Comparison of ENCODE assay signal across 11 cellular contexts in genomic region chr7:44912775-44913347, GRCh38. TPM values are rescaled to one million over a fixed set of nuclear protein-coding genes. Genes with fewer than 3 reads are reported as not detected.
DNase-seq lines count a peak whose midpoint lies in the region; ATAC-seq and TF ChIP-seq lines count a peak whose summit lies in the region.
"Had no signal": no experiment of that assay in that cellular context is flagged by ENCODE, and none has a peak within 500 bp of the region (broad histone marks: within the 10 kb centered on the region; RNA-seq: fewer than 3 reads in every experiment).

No MANE protein-coding gene starts in this region.

- H3K36me3 ChIP-seq in CD8-positive, alpha-beta T cell (ENCODE audit: insufficient read depth, low read length), result no peaks in the 10 kb centered on the region

- H3K27ac ChIP-seq in CD8-positive, alpha-beta T cell (ENCODE audit: low read depth, low read length), result no peak overlapping the region

- H3K9me3 Mint-ChIP-seq in CD8-positive, alpha-beta T cell, result no peaks in the 10 kb centered on the region
- no peaks in the 10 kb centered on the region for H3K9me3 Mint-ChIP-seq in activated naive CD8-positive, alpha-beta T cell treated with anti-CD3 and anti-CD28 coated beads, Interleukin-2, amount 50 U/mL, for 24 hours

- DNase-seq in CD8-positive, alpha-beta T cell, result no peak
- DNase-seq in LHCN-M2 (ENCODE audit: low read depth), result peak; percentile 13
- DNase-seq in activated naive CD8-positive, alpha-beta T cell treated with anti-CD3 and anti-CD28 coated beads, Interleukin-2, amount 50 U/mL, for 24 hours, result no peak
- peak; percentile 74 for DNase-seq in left kidney (ENCODE audit: low read depth, low spot score)
- no peak for DNase-seq in middle frontal gyrus (ENCODE audit: extremely low spot score, low spot score)
- no peak for DNase-seq in GM13977 (ENCODE audit: low spot score)
- DNase-seq in MV-4-11 (lab: John Stamatoyannopoulos, UW), result no peak
- DNase-seq: NCI-H524, T1000 had no signal

- POLR2A ChIA-PET in CD8-positive, alpha-beta T cell (lab: Charles Lee), result interaction anchor here (0.6 kb wide), 1 partner anchor 27 kb away, joined by 9 read pairs; no protein-coding TSS in a partner anchor

- peaks cover 4% of the 10 kb centered on the region for H3K4me1 Mint-ChIP-seq in CD8-positive, alpha-beta T cell (ENCODE audit: low read depth)
- peaks cover 22% of the 10 kb centered on the region for H3K4me1 Mint-ChIP-seq in activated naive CD8-positive, alpha-beta T cell treated with anti-CD3 and anti-CD28 coated beads, Interleukin-2, amount 50 U/mL, for 24 hours

- H3K27me3 Mint-ChIP-seq in CD8-positive, alpha-beta T cell (ENCODE audit: low read depth), result no peaks in the 10 kb centered on the region
- no peaks in the 10 kb centered on the region for H3K27me3 Mint-ChIP-seq in activated naive CD8-positive, alpha-beta T cell treated with anti-CD3 and anti-CD28 coated beads, Interleukin-2, amount 50 U/mL, for 24 hours

- no peak overlapping the region for H3K4me3 ChIP-seq in CD8-positive, alpha-beta T cell (ENCODE audit: low read depth, low read length)
- H3K4me3 ChIP-seq: smooth muscle cell had no signal

- peak overlapping the region; percentile 53 for H3K27ac Mint-ChIP-seq in CD8-positive, alpha-beta T cell
- peak overlapping the region; percentile 64 for H3K27ac Mint-ChIP-seq in activated naive CD8-positive, alpha-beta T cell treated with anti-CD3 and anti-CD28 coated beads, Interleukin-2, amount 50 U/mL, for 24 hours

- in situ Hi-C loops in GM13977 (cut with MboI; ENCODE audit: low pct_unique_long_range_greater_than_20kb, low sequenced_read_pairs, unreplicated experiment), result no loop called here

- no peak for TF ChIP-seq CTCF in CD8-positive, alpha-beta T cell (IDR thresholded peaks at IDR 0.05)
- TF ChIP-seq CTCF in GM13977 (IDR thresholded peaks at IDR 0.05; ENCODE audit: extremely low read depth, insufficient read depth, missing control alignments), result no peak

- intact Hi-C loops in CD8-positive, alpha-beta T cell (cut with DNase I, micrococcal nuclease), result no loop called here

- no peaks in the 10 kb centered on the region for H3K36me3 Mint-ChIP-seq in CD8-positive, alpha-beta T cell
- H3K36me3 Mint-ChIP-seq in activated naive CD8-positive, alpha-beta T cell treated with anti-CD3 and anti-CD28 coated beads, Interleukin-2, amount 50 U/mL, for 24 hours (ENCODE audit: low read depth), result no peaks in the 10 kb centered on the region

- H3K27me3 ChIP-seq in CD8-positive, alpha-beta T cell (ENCODE audit: insufficient read depth, low read length), result no peaks in the 10 kb centered on the region

- H3K4me3 Mint-ChIP-seq in CD8-positive, alpha-beta T cell, result no peak overlapping the region
- H3K4me3 Mint-ChIP-seq in activated naive CD8-positive, alpha-beta T cell treated with anti-CD3 and anti-CD28 coated beads, Interleukin-2, amount 50 U/mL, for 24 hours, result no peak overlapping the region

- no peak for ATAC-seq in CD8-positive, alpha-beta T cell
- no peak for ATAC-seq in activated naive CD8-positive, alpha-beta T cell treated with anti-CD3 and anti-CD28 coated beads, Interleukin-2, amount 50 U/mL, for 24 hours
- ATAC-seq in activated CD4-positive, CD25-positive, alpha-beta regulatory T cell treated with anti-CD3 and anti-CD28 coated beads, Interleukin-2, amount 50 U/mL, for 24 hours, result no peak

- no peaks in the 10 kb centered on the region for H3K4me1 ChIP-seq in CD8-positive, alpha-beta T cell (ENCODE audit: insufficient read depth, low read length)

- H3K9me3 ChIP-seq in CD8-positive, alpha-beta T cell (ENCODE audit: low read length), result no peaks in the 10 kb centered on the region

- CTCF ChIA-PET in CD8-positive, alpha-beta T cell (lab: Charles Lee), result interaction anchor here (0.9 to 3.0 kb wide), 6 partner anchors 9 to 347 kb away, joined by 3 to 12 read pairs (median 4); no protein-coding TSS in a partner anchor

RNA-seq across cellular contexts. Expression of gene PURB, which starts 27.5 kb away (rescaled TPM):
- total RNA-seq in CD8-positive, alpha-beta T cell, result 10 to 100 TPM; 16.3 to 16.5 TPM
- 41.9 and 62.3 TPM in 2 replicates for total RNA-seq in LHCN-M2 (2014; rRNA removed)
- 18.9 TPM for polyA plus RNA-seq in LHCN-M2 (2012)

Comparison
In these comparisons a context has a peak if more than half of its experiments do, and no peak if none do; other contexts are left out.
1. DNase-seq: peak in LHCN-M2 (single experiment) and left kidney (single experiment); none in CD8-positive, alpha-beta T cell (0 of 7), activated naive CD8-positive, alpha-beta T cell treated with anti-CD3 and anti-CD28 coated beads, Interleukin-2, amount 50 U/mL, for 24 hours (single experiment), middle frontal gyrus (single experiment), GM13977 (single experiment) and MV-4-11 (single experiment).